ENCODE assay signal across 9 cellular contexts in genomic region chr21:38351961-38352521, GRCh38.
DNase-seq lines count a peak whose midpoint lies in the region; TF ChIP-seq lines count a peak whose summit lies in the region.
"Had no signal": no experiment of that assay in that cellular context is flagged by ENCODE, and none has a peak within 500 bp of the region (broad histone marks: within the 10 kb centered on the region; RNA-seq: fewer than 3 reads in every experiment).

No MANE protein-coding gene starts in this region.

- peak overlapping the region; percentile 38 to 50 for H3K27ac ChIP-seq in coronary artery
- H3K27ac ChIP-seq in neutrophil, result peak overlapping the region; percentile 82
- no peak overlapping the region for H3K27ac ChIP-seq in neuronal stem cell (replicated peaks; ENCODE audit: low read length)

- H2BK15ac ChIP-seq in neuronal stem cell (ENCODE audit: low read length), result no peak overlapping the region

- H3K9me3 ChIP-seq in neutrophil (no peaks in the 10 kb centered on the region), neuronal stem cell (replicated peaks in 1 of 2; ENCODE audit: control insufficient read depth in 2 of 2, insufficient read depth in 1 of 2, low read depth in 1 of 2, low read length in 2 of 2) (no peaks in the 10 kb centered on the region)
- H3K9me3 ChIP-seq: stomach had no signal

- H3K9ac ChIP-seq in neuronal stem cell (ENCODE audit: low read depth, low read length, poor library complexity), result no peak overlapping the region

- H3K36me3 ChIP-seq in neutrophil (no peaks in the 10 kb centered on the region), neuronal stem cell (replicated peaks in 1 of 2; ENCODE audit: control insufficient read depth in 2 of 2, insufficient read depth in 2 of 2, low read length in 2 of 2) (no peaks in the 10 kb centered on the region)
- H3K36me3 ChIP-seq: stomach had no signal

- no peak overlapping the region for H2BK5ac ChIP-seq in neuronal stem cell (ENCODE audit: low read length)

- H3K27me3 ChIP-seq in neutrophil (no peaks in the 10 kb centered on the region), neuronal stem cell (ENCODE audit: control insufficient read depth in 3 of 3, insufficient read depth in 3 of 3, low read depth in 1 of 3, low read length in 3 of 3) (peaks cover 0 to 13% (median 0%) of the 10 kb centered on the region in 3 experiments)
- H3K27me3 ChIP-seq: stomach had no signal

- H3K4me2 ChIP-seq in neuronal stem cell (ENCODE audit: insufficient read depth, low read length, poor library complexity, severe bottlenecking), result no peak overlapping the region

- H3K4ac ChIP-seq in neuronal stem cell (ENCODE audit: low read length), result no peak overlapping the region

- no peak overlapping the region for H3K4me3 ChIP-seq in coronary artery
- H3K4me3 ChIP-seq in neutrophil (ENCODE audit: low read depth in 1 of 2, low read length in 1 of 2), result peak overlapping the region; percentile 18 to 24
- H3K4me3 ChIP-seq in neuronal stem cell (ENCODE audit: low read length in 2 of 2), result no peak overlapping the region
- H3K4me3 ChIP-seq: stomach had no signal

- no peak overlapping the region for H2AFZ ChIP-seq in neuronal stem cell (ENCODE audit: low read length)

- H3K4me1 ChIP-seq in neutrophil (ENCODE audit: control insufficient read depth in 1 of 2, insufficient read depth in 1 of 2, low read depth in 1 of 2, low read length in 1 of 2) (peaks cover 36 to 43% of the 10 kb centered on the region in 2 experiments), neuronal stem cell (ENCODE audit: control insufficient read depth in 2 of 2, insufficient read depth in 1 of 2, low read depth in 1 of 2, low read length in 2 of 2) (peaks cover 0 to 3% of the 10 kb centered on the region in 2 donors)

- no peak overlapping the region for H2BK120ac ChIP-seq in neuronal stem cell (ENCODE audit: low read depth, low read length)

- no peak overlapping the region for H3K23ac ChIP-seq in neuronal stem cell (ENCODE audit: low read depth, low read length, poor library complexity)

- no peak overlapping the region for H2AK5ac ChIP-seq in neuronal stem cell (ENCODE audit: low read depth, low read length)

- no peak overlapping the region for H3K18ac ChIP-seq in neuronal stem cell (ENCODE audit: low read length)

- no peak overlapping the region for H3K14ac ChIP-seq in neuronal stem cell (ENCODE audit: low read length)

- no peak overlapping the region for H4K8ac ChIP-seq in neuronal stem cell (ENCODE audit: low read depth, low read length)

- DNase-seq in EH (ENCODE audit: low read depth), result peak; percentile 92
- peak; percentile 78 for DNase-seq in NCI-H1105 treated with DMSO at 0.1 percent for 48 hours (lab: John Stamatoyannopoulos, UW)
- DNase-seq in coronary artery (ENCODE audit: low spot score), result no peak
- DNase-seq in KG1 (lab: John Stamatoyannopoulos, UW), result no peak
- no peak for DNase-seq in neuronal stem cell (ENCODE audit: low spot score)
- DNase-seq in stimulated activated naive CD4-positive, alpha-beta T cell (lab: John Stamatoyannopoulos, UW), result no peak
- DNase-seq in stimulated activated CD4-positive, alpha-beta T cell treated with anti-CD3 and anti-CD28 coated beads, Interleukin-4, amount 100 ng/mL, for 4 hours, result no peak

- H2BK12ac ChIP-seq in neuronal stem cell (ENCODE audit: low read length), result no peak overlapping the region

- no peaks in the 10 kb centered on the region for H3K79me1 ChIP-seq in neuronal stem cell (ENCODE audit: low read depth, low read length)

- WGBS in neuronal stem cell (ENCODE audit: extremely low coverage in 2 of 2, insufficient read length in 2 of 2, insufficient replicate concordance in 1 of 2), 2 donors, result no CpG with 5 or more reads among the region's 10 CpGs

- no peak for TF ChIP-seq CTCF in coronary artery (IDR thresholded peaks at IDR 0.05)
- no peak for TF ChIP-seq CTCF in neutrophil (IDR thresholded peaks at IDR 0.05)

- no peak overlapping the region for H4K91ac ChIP-seq in neuronal stem cell (ENCODE audit: low read depth, low read length, poor library complexity)

Comparison
In these comparisons a context has a peak if more than half of its experiments do, and no peak if none do; other contexts are left out.
1. DNase-seq: peak in EH (single experiment) and NCI-H1105 treated with DMSO at 0.1 percent for 48 hours (single experiment); none in coronary artery (single experiment), KG1 (single experiment), neuronal stem cell (single experiment), stimulated activated naive CD4-positive, alpha-beta T cell (0 of 6) and stimulated activated CD4-positive, alpha-beta T cell treated with anti-CD3 and anti-CD28 coated beads, Interleukin-4, amount 100 ng/mL, for 4 hours (0 of 2).
2. H3K4me3 ChIP-seq: peak in neutrophil (2 of 2); none in coronary artery (single experiment) and neuronal stem cell (0 of 2).